ENCODE assay signal across 2 cellular contexts in genomic region chr4:24656906-24657305, GRCh38.
TF ChIP-seq lines count a peak whose summit lies in the region.

No MANE protein-coding gene starts in this region.

TF ChIP-seq in A549, 52 proteins besides CTCF, POLR2A, EP300 and RAD21 (continued from another document):
- TF ChIP-seq HMGXB4 (CRISPR knock-in tag; IDR thresholded peaks at IDR 0.05; ENCODE audit: borderline replicate concordance) (no peak), GATA3 (IDR thresholded peaks at IDR 0.05; ENCODE audit: borderline replicate concordance) (no peak), EHMT2 (IDR thresholded peaks at IDR 0.05; ENCODE audit: low read depth) (no peak), FOXS1 (CRISPR knock-in tag; IDR thresholded peaks at IDR 0.05) (no peak), ZFP36 (IDR thresholded peaks at IDR 0.05; ENCODE audit: borderline replicate concordance, partially characterized antibody) (no peak), RARB (CRISPR knock-in tag; IDR thresholded peaks at IDR 0.05) (no peak), MAX (IDR thresholded peaks at IDR 0.05) (no peak), HOXB5 (CRISPR knock-in tag; IDR thresholded peaks at IDR 0.05) (no peak), CHD2 (IDR thresholded peaks at IDR 0.05; ENCODE audit: low read length, partially characterized antibody) (no peak), MYC (IDR thresholded peaks at IDR 0.05; ENCODE audit: borderline replicate concordance, low read length) (no peak), FOSB (CRISPR knock-in tag; IDR thresholded peaks at IDR 0.05) (no peak), JUN (IDR thresholded peaks at IDR 0.05) (no peak), EHF (CRISPR knock-in tag; IDR thresholded peaks at IDR 0.05) (no peak)

TF ChIP-seq in IMR-90, 13 proteins besides CTCF, POLR2A, EP300 and RAD21 (continued from another document):
- TF ChIP-seq BHLHE40 (IDR thresholded peaks at IDR 0.05; ENCODE audit: low read depth, low read length) (no peak), FOS (IDR thresholded peaks at IDR 0.05; ENCODE audit: low read depth, low read length) (no peak), SMC3 (IDR thresholded peaks at IDR 0.05; ENCODE audit: low read depth, low read length) (no peak)
